In genomic region chr4:110533940-110534339, GRCh38 we compare ENCODE assay signal across 10 cellular contexts. TPM values are rescaled to one million over a fixed set of nuclear protein-coding genes. Genes with fewer than 3 reads are reported as not detected.
DNase-seq lines count a peak whose midpoint lies in the region; TF ChIP-seq lines count a peak whose summit lies in the region.
"Had no signal": no experiment of that assay in that cellular context is flagged by ENCODE, and none has a peak within 500 bp of the region (broad histone marks: within the 10 kb centered on the region; RNA-seq: fewer than 3 reads in every experiment).

No MANE protein-coding gene starts in this region.

- in situ Hi-C loops in astrocyte of the cerebellum (cut with HindIII; ENCODE audit: low sequenced_read_pairs) = no loop called here

- H3K18ac ChIP-seq in mesenchymal stem cell (ENCODE audit: low read depth in 1 of 2, low read length in 2 of 2) = no peak overlapping the region

- no peak overlapping the region for H2BK15ac ChIP-seq in mesenchymal stem cell (ENCODE audit: low read depth, poor library complexity, severe bottlenecking)

- TF ChIP-seq CTCF in astrocyte of the cerebellum (IDR thresholded peaks at IDR 0.05; ENCODE audit: low read depth, low read length, missing control alignments) = no peak

- 0% methylated on average over 2 of the region's 3 CpGs for WGBS in mesenchymal stem cell

- no peak overlapping the region for H3K4ac ChIP-seq in mesenchymal stem cell (ENCODE audit: low read depth in 1 of 2, low read length in 2 of 2)

- H3K14ac ChIP-seq in mesenchymal stem cell (ENCODE audit: low read length in 2 of 2) = no peak overlapping the region

- H3K4me3 ChIP-seq in astrocyte of the cerebellum (ENCODE audit: low read depth, low read length) (no peak overlapping the region), mesenchymal stem cell (ENCODE audit: insufficient read depth in 1 of 2, low read depth in 1 of 2, low read length in 2 of 2) (no peak overlapping the region)

- peak overlapping the region; percentile 34 for H3K9ac ChIP-seq in mesenchymal stem cell (ENCODE audit: low read length)

- H2BK5ac ChIP-seq in mesenchymal stem cell (ENCODE audit: low read depth, low read length, poor library complexity, severe bottlenecking) = no peak overlapping the region

- H4K8ac ChIP-seq in mesenchymal stem cell (ENCODE audit: low read length) = no peak overlapping the region

- H3K79me1 ChIP-seq in mesenchymal stem cell (replicated peaks; ENCODE audit: low read length, poor library complexity, severe bottlenecking) = no peaks in the 10 kb centered on the region

- H3K23ac ChIP-seq in mesenchymal stem cell (ENCODE audit: low read length in 2 of 2) = no peak overlapping the region

- peak; percentile 95 for DNase-seq in DMS53 (lab: John Stamatoyannopoulos, UW)
- peak; percentile 12 for DNase-seq in HuH-7 (ENCODE audit: low spot score)
- DNase-seq in astrocyte of the cerebellum (ENCODE audit: low read depth) = peak; percentile 95
- peak; percentile 99 for DNase-seq in mesenchymal stem cell
- DNase-seq in epidermal melanocyte (ENCODE audit: insufficient read length, low spot score) = no peak
- no peak for DNase-seq in NCI-H146 (lab: John Stamatoyannopoulos, UW)
- DNase-seq in stimulated activated CD4-positive, alpha-beta T cell treated with anti-CD3 and anti-CD28 coated beads, Interleukin-2, amount 100 ng/mL, for 24 hours = no peak
- DNase-seq in GOT3 (lab: John Stamatoyannopoulos, UW) = no peak
- DNase-seq: activated CD4-positive, alpha-beta T cell treated with anti-CD3 and anti-CD28 coated beads for 1 hour had no signal

- H3K4me2 ChIP-seq in mesenchymal stem cell (ENCODE audit: low read length, poor library complexity, severe bottlenecking) = no peak overlapping the region

- H2BK120ac ChIP-seq in mesenchymal stem cell (ENCODE audit: low read depth, low read length) = no peak overlapping the region

- H2AK5ac ChIP-seq in mesenchymal stem cell (ENCODE audit: low read length, severe bottlenecking) = no peak overlapping the region

- peak overlapping the region; percentile 13 for H3K27ac ChIP-seq in mesenchymal stem cell (ENCODE audit: low read length, poor library complexity, severe bottlenecking)
- H3K27ac ChIP-seq: HL-60 had no signal

- no peaks in the 10 kb centered on the region for H3K4me1 ChIP-seq in mesenchymal stem cell (ENCODE audit: control insufficient read depth, insufficient read depth, low read depth, low read length)

- no peak overlapping the region for H4K91ac ChIP-seq in mesenchymal stem cell (ENCODE audit: low read length)

- no peaks in the 10 kb centered on the region for H3K36me3 ChIP-seq in mesenchymal stem cell (ENCODE audit: control insufficient read depth in 1 of 2, insufficient read depth in 2 of 2, low read depth in 1 of 2, low read length in 2 of 2)

- H3K9me3 ChIP-seq in mesenchymal stem cell (ENCODE audit: control insufficient read depth, low read length) = peaks cover 6% of the 10 kb centered on the region

- no peak overlapping the region for H2BK12ac ChIP-seq in mesenchymal stem cell (ENCODE audit: low read length in 2 of 2)

- no peak overlapping the region for H2AFZ ChIP-seq in mesenchymal stem cell (ENCODE audit: low read depth, low read length)

- no peaks in the 10 kb centered on the region for H3K27me3 ChIP-seq in mesenchymal stem cell (ENCODE audit: control insufficient read depth in 1 of 2, insufficient read depth in 1 of 2, low read length in 2 of 2)

RNA-seq across cellular contexts. Expression of gene ENPEP, which starts 58.0 kb away (rescaled TPM):
- polyA plus RNA-seq in mesenchymal stem cell (2013, experiment 1 of 2) = 0.28 TPM
- 0.22 TPM for polyA plus RNA-seq in mesenchymal stem cell (2013, experiment 2 of 2)

Comparison
In these comparisons a context has a peak if more than half of its experiments do, and no peak if none do; other contexts are left out.
1. DNase-seq: peak in DMS53 (single experiment), HuH-7 (single experiment), astrocyte of the cerebellum (single experiment) and mesenchymal stem cell (single experiment); none in epidermal melanocyte (single experiment), NCI-H146 (single experiment), stimulated activated CD4-positive, alpha-beta T cell treated with anti-CD3 and anti-CD28 coated beads, Interleukin-2, amount 100 ng/mL, for 24 hours (0 of 2) and GOT3 (single experiment).